In genomic region chr17:49435630-49436029, GRCh38 we compare ENCODE assay signal across 1 cellular context.
TF ChIP-seq lines count a peak whose summit lies in the region.

No MANE protein-coding gene starts in this region.

TF ChIP-seq in GM23338, 12 proteins besides CTCF, POLR2A, EP300 and RAD21 (continued from another document):
- TF ChIP-seq ZNF331 (CRISPR knock-in tag; IDR thresholded peaks at IDR 0.05; ENCODE audit: low read depth) = no peak
- TF ChIP-seq, protein P1, sequence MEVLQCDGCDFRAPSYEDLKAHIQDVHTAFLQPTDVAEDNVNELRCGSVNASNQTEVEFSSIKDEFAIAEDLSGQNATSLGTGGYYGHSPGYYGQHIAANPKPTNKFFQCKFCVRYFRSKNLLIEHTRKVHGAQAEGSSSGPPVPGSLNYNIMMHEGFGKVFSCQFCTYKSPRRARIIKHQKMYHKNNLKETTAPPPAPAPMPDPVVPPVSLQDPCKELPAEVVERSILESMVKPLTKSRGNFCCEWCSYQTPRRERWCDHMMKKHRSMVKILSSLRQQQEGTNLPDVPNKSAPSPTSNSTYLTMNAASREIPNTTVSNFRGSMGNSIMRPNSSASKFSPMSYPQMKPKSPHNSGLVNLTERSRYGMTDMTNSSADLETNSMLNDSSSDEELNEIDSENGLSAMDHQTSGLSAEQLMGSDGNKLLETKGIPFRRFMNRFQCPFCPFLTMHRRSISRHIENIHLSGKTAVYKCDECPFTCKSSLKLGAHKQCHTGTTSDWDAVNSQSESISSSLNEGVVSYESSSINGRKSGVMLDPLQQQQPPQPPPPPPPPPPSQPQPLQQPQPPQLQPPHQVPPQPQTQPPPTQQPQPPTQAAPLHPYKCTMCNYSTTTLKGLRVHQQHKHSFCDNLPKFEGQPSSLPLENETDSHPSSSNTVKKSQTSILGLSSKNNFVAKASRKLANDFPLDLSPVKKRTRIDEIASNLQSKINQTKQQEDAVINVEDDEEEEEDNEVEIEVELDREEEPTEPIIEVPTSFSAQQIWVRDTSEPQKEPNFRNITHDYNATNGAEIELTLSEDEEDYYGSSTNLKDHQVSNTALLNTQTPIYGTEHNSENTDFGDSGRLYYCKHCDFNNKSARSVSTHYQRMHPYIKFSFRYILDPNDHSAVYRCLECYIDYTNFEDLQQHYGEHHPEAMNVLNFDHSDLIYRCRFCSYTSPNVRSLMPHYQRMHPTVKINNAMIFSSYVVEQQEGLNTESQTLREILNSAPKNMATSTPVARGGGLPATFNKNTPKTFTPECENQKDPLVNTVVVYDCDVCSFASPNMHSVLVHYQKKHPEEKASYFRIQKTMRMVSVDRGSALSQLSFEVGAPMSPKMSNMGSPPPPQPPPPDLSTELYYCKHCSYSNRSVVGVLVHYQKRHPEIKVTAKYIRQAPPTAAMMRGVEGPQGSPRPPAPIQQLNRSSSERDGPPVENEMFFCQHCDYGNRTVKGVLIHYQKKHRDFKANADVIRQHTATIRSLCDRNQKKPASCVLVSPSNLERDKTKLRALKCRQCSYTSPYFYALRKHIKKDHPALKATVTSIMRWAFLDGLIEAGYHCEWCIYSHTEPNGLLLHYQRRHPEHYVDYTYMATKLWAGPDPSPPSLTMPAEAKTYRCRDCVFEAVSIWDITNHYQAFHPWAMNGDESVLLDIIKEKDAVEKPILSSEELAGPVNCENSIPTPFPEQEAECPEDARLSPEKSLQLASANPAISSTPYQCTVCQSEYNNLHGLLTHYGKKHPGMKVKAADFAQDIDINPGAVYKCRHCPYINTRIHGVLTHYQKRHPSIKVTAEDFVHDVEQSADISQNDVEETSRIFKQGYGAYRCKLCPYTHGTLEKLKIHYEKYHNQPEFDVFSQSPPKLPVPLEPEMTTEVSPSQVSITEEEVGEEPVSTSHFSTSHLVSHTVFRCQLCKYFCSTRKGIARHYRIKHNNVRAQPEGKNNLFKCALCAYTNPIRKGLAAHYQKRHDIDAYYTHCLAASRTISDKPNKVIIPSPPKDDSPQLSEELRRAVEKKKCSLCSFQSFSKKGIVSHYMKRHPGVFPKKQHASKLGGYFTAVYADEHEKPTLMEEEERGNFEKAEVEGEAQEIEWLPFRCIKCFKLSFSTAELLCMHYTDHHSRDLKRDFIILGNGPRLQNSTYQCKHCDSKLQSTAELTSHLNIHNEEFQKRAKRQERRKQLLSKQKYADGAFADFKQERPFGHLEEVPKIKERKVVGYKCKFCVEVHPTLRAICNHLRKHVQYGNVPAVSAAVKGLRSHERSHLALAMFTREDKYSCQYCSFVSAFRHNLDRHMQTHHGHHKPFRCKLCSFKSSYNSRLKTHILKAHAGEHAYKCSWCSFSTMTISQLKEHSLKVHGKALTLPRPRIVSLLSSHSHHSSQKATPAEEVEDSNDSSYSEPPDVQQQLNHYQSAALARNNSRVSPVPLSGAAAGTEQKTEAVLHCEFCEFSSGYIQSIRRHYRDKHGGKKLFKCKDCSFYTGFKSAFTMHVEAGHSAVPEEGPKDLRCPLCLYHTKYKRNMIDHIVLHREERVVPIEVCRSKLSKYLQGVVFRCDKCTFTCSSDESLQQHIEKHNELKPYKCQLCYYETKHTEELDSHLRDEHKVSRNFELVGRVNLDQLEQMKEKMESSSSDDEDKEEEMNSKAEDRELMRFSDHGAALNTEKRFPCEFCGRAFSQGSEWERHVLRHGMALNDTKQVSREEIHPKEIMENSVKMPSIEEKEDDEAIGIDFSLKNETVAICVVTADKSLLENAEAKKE (CRISPR knock-in tag; IDR thresholded peaks at IDR 0.05) = no peak
- TF ChIP-seq NANOG (IDR thresholded peaks at IDR 0.05; ENCODE audit: borderline replicate concordance) = no peak
- TF ChIP-seq CREB1 (CRISPR knock-in tag; IDR thresholded peaks at IDR 0.05; ENCODE audit: low read depth) = no peak
- TF ChIP-seq EZH2 (IDR thresholded peaks at IDR 0.05; ENCODE audit: low read depth, unreplicated experiment) = no peak
- TF ChIP-seq STAT1 (IDR thresholded peaks at IDR 0.05; ENCODE audit: unreplicated experiment) = no peak
- no peak for TF ChIP-seq REST (IDR thresholded peaks at IDR 0.05; ENCODE audit: unreplicated experiment)
- TF ChIP-seq ZNF114 (CRISPR knock-in tag; IDR thresholded peaks at IDR 0.05) = no peak
- TF ChIP-seq ETS1 (IDR thresholded peaks at IDR 0.05) = no peak
- no peak for TF ChIP-seq JUNB (IDR thresholded peaks at IDR 0.05; ENCODE audit: unreplicated experiment)
